In genomic region chr3:134699721-134700120, GRCh38 we compare ENCODE assay signal across 25 cellular contexts. TPM values are rescaled to one million over a fixed set of nuclear protein-coding genes. Genes with fewer than 3 reads are reported as not detected.
A peak's percentile ranks its signal among the peaks of the same experiment; 100 is the strongest.
DNase-seq lines count a peak whose midpoint lies in the region; ATAC-seq and TF ChIP-seq lines count a peak whose summit lies in the region.
"Had no signal": no experiment of that assay in that cellular context is flagged by ENCODE, and none has a peak within 500 bp of the region (broad histone marks: within the 10 kb centered on the region; RNA-seq: fewer than 3 reads in every experiment).

No MANE protein-coding gene starts in this region.

- H3K4me1 Mint-ChIP-seq in MCF 10A (ENCODE audit: insufficient read depth, unreplicated experiment) = no peaks in the 10 kb centered on the region
- H3K4me1 Mint-ChIP-seq: IgD-negative memory B cell had no signal

- no peak for DNase-seq in breast epithelium (ENCODE audit: low spot score in 2 of 2)
- DNase-seq in MCF 10A (ENCODE audit: unreplicated experiment) = no peak
- DNase-seq in epithelial cell of proximal tubule (ENCODE audit: low read depth) = peak; percentile 47
- peak; percentile 32 for DNase-seq in kidney glomerular epithelial cell (lab: John Stamatoyannopoulos, UW)
- no peak for DNase-seq in H4 (ENCODE audit: low spot score)
- DNase-seq in NCI-H345 (lab: John Stamatoyannopoulos, UW) = no peak
- DNase-seq: BE2C; DMS153; DND-41; HFFc6; NCI-H1092 treated with DMSO at 0.1 percent for 48 hours; NCI-H1436 treated with DMSO at 0.1 percent for 48 hours; NCI-H187 treated with DMSO at 0.1 percent for 48 hours; NCI-H526; NCI-H82; NK-92 treated with Interleukin-12 subunit alpha and Interleukin-12 subunit beta, amount 100 ng/mL, for 24 hours; SHP77 treated with DMSO at 0.1 percent for 48 hours had no signal

- no peaks in the 10 kb centered on the region for H3K4me1 ChIP-seq in breast epithelium
- H3K4me1 ChIP-seq: BE2C, HAP-1 had no signal

- no peak overlapping the region for H3K4me3 Mint-ChIP-seq in MCF 10A (ENCODE audit: unreplicated experiment)
- H3K4me3 Mint-ChIP-seq: GM23338, HFFc6, IgD-negative memory B cell had no signal

- H3K9me3 Mint-ChIP-seq in MCF 10A (ENCODE audit: unreplicated experiment) = no peaks in the 10 kb centered on the region
- H3K9me3 Mint-ChIP-seq: GM23338, HFFc6 had no signal

- no peaks in the 10 kb centered on the region for H3K36me3 ChIP-seq in breast epithelium
- H3K36me3 ChIP-seq: BE2C, HAP-1 had no signal

- peaks cover 23% of the 10 kb centered on the region for H3K27me3 Mint-ChIP-seq in MCF 10A (ENCODE audit: insufficient read depth, unreplicated experiment)

- H3K9me3 ChIP-seq in breast epithelium = no peaks in the 10 kb centered on the region
- H3K9me3 ChIP-seq: BE2C, HAP-1 had no signal

- intact Hi-C loops in breast epithelium (cut with DNase I; ENCODE audit: low total_unique reads) (loop anchor here (1.0 kb wide), 1 partner anchor 37 kb away; no protein-coding TSS in a partner anchor), MCF 10A (cut with micrococcal nuclease) (no loop called here)

- H3K27me3 ChIP-seq in breast epithelium = no peaks in the 10 kb centered on the region

- CTCF ChIA-PET in MCF 10A (lab: Yijun Ruan, JAX) = interaction anchor here (1.1 kb wide), 1 partner anchor 99 kb away, joined by 7 read pairs; no protein-coding TSS in a partner anchor

- H3K27ac ChIP-seq in breast epithelium = peak overlapping the region; percentile 23 to 66
- H3K27ac ChIP-seq: 22Rv1, HL-60, KMS-11, RWPE1 had no signal

- H3K27ac Mint-ChIP-seq in MCF 10A (ENCODE audit: low read depth, unreplicated experiment) = no peak overlapping the region
- H3K27ac Mint-ChIP-seq: GM23338, HFFc6, IgD-negative memory B cell had no signal

- POLR2A ChIA-PET in MCF 10A (lab: Yijun Ruan, JAX) = no interaction called here

- TF ChIP-seq CTCF in breast epithelium (IDR thresholded peaks at IDR 0.05) = no peak
- TF ChIP-seq CTCF in MCF 10A (IDR thresholded peaks at IDR 0.05; ENCODE audit: unreplicated experiment) = no peak
- no peak for TF ChIP-seq CTCF in epithelial cell of proximal tubule (conservative IDR thresholded peaks at IDR 0.05; ENCODE audit: low read depth, low read length)

- ATAC-seq in GM21423 (IDR thresholded peaks at IDR 0.05; ENCODE audit: unreplicated experiment) = no peak
- ATAC-seq: GM23338 had no signal

- H3K4me3 ChIP-seq in breast epithelium (no peak overlapping the region), epithelial cell of proximal tubule (ENCODE audit: low read depth, low read length) (no peak overlapping the region)
- H3K4me3 ChIP-seq: GM23338, HAP-1 had no signal

- no TSS peak for BruUV-seq in MCF 10A (replicated peaks; lab: Mats Ljungman, UMichigan)

- no peaks in the 10 kb centered on the region for H3K36me3 Mint-ChIP-seq in MCF 10A (ENCODE audit: insufficient read depth, unreplicated experiment)
- H3K36me3 Mint-ChIP-seq: IgD-negative memory B cell had no signal

- no peak for TF ChIP-seq POLR2A in breast epithelium (IDR thresholded peaks at IDR 0.05)

RNA-seq across cellular contexts. Expression of gene KY, which starts 48.9 kb away (rescaled TPM):
- total RNA-seq in breast epithelium = 1 to 10 TPM in 1 of 3 donors, under 1 TPM in 1, not detected in 1; 0.33 to 1.2 TPM
- total RNA-seq in MCF 10A (2022) = not detected in 2 replicates
- under 0.01 TPM in 1 of 2 replicates, not detected in the other for total RNA-seq in epithelial cell of proximal tubule
- total RNA-seq in H4 (2014; rRNA removed; shearing (Covaris generic)) = 0.04 TPM in 1 of 2 replicates, not detected in the other
- total RNA-seq: GM23338 had no signal

Comparison
In these comparisons a context has a peak if more than half of its experiments do, and no peak if none do; other contexts are left out.
1. DNase-seq: peak in epithelial cell of proximal tubule (single experiment) and kidney glomerular epithelial cell (single experiment); none in breast epithelium (0 of 2), MCF 10A (single experiment), H4 (single experiment) and NCI-H345 (single experiment).